11 cellular contexts compared by ENCODE assay signal in the genomic region with DNA sequence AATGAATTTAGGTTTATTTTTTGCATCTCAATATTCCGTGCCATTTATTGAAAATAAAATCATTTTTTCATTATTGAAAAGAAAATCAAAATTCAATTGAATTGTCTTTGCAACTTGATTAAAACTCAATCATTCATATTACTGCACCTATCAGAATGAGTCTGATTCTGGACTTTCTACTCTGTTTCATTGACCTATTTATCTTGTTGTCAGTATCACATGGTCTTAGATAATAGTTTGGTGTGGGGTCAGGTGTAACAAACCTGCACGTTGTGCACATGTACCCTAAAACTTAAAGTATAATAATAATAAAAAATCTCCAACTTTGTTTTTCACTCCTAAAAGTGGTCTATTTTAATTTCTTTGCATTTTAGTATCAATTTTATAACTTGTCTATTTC.
"Had no signal": no experiment of that assay in that cellular context is flagged by ENCODE, and none has a peak within 500 bp of the region (broad histone marks: within the 10 kb centered on the region; RNA-seq: fewer than 3 reads in every experiment).

No MANE protein-coding gene starts in this region.

- H3K4me2 ChIP-seq: GM23338 had no signal

- DNase-seq: GM23248, GOT3, H7, H9, HCEC 1CT, HFFc6 had no signal

- H3K27ac ChIP-seq: GM23248 had no signal

- H3K4me3 ChIP-seq: GM23248, GM23338, HAP-1 had no signal

- FAIRE-seq: H1, H54 had no signal

- H2AFZ ChIP-seq: GM23248, GM23338 had no signal

- H3K4me1 ChIP-seq: HAP-1 had no signal

- H3K9me3 ChIP-seq: HAP-1 had no signal

- ATAC-seq: GM23338, HCT116 had no signal

- H3K9ac ChIP-seq: GM23248 had no signal

- H3K36me3 ChIP-seq: HAP-1 had no signal
